In the genomic region with DNA sequence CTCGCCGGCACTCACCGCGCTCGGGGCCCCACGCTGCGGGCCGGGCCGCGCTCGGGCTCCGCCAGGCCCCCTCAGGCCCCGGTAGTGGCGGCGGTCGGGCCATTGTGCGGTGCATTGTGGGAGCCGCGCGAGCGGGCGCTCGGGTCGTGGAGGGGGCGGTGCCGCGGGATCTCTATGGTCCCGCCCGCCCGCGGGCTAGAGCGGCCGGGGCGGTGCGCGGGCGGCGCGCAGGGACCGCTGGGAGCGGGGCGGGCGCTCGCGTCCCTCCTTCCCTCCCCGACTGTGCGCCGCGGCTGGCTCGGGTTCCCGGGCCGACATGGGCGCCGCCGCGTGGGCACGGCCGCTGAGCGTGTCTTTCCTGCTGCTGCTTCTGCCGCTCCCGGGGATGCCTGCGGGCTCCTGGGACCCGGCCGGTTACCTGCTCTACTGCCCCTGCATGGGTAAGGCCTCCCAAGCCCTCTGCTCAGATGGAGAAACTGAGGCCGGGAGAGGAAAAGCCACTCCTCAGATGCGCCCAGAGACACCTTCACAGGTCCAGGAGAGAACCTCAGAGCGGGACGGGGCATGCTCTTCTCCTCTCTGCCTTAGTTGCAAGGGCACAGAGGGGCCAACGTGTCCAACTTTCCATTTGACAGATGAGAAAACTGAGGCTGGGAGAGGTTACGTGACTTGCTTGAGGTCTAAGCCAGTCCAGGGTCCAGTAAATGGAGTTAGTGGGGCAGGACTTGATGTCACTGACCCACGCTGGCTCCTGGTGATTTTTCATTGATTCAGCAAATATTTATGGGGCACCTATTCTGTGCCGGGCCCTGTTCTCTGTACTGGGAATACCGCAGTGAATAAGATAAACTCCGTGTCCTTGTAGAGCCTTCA, we compare ENCODE assay signal across 8 cellular contexts.
DNase-seq lines count a peak whose midpoint lies in the region; ATAC-seq and TF ChIP-seq lines count a peak whose summit lies in the region.

A gene with protein sequence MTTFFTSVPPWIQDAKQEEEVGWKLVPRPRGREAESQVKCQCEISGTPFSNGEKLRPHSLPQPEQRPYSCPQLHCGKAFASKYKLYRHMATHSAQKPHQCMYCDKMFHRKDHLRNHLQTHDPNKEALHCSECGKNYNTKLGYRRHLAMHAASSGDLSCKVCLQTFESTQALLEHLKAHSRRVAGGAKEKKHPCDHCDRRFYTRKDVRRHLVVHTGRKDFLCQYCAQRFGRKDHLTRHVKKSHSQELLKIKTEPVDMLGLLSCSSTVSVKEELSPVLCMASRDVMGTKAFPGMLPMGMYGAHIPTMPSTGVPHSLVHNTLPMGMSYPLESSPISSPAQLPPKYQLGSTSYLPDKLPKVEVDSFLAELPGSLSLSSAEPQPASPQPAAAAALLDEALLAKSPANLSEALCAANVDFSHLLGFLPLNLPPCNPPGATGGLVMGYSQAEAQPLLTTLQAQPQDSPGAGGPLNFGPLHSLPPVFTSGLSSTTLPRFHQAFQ (minus strand): TSS at position 118 of the 873 bp plus-strand sequence. CDS start 5,565 bp downstream, outside the sequence.
A gene (plus strand): TSS at position 255 of the 873 bp plus-strand sequence. CDS start 62 bp downstream, at position 317.

- no peaks in the 10 kb centered on the region for H3K9me3 ChIP-seq in HUES48 (ENCODE audit: control insufficient read depth, insufficient read depth, low read length)
- H3K9me3 ChIP-seq in OCI-LY3 (ENCODE audit: insufficient read depth, low read length): no peaks in the 10 kb centered on the region
- H3K9me3 ChIP-seq in mucosa of rectum (ENCODE audit: control insufficient read depth in 2 of 2, low read length in 2 of 2): no peaks in the 10 kb centered on the region

- H3K36me3 ChIP-seq in HUES48 (ENCODE audit: control insufficient read depth, insufficient read depth, low read length): peaks cover 44% of the 10 kb centered on the region
- peaks cover 46% of the 10 kb centered on the region for H3K36me3 ChIP-seq in OCI-LY3 (replicated peaks; ENCODE audit: low read depth, low read length)
- H3K36me3 ChIP-seq in mucosa of rectum (ENCODE audit: control insufficient read depth in 2 of 2, insufficient read depth in 2 of 2, low read length in 2 of 2): peaks cover 10 to 35% of the 10 kb centered on the region in 2 donors

- H4K20me1 ChIP-seq in OCI-LY3 (ENCODE audit: insufficient read depth, low read length): peaks cover 33% of the 10 kb centered on the region

- H3K4me2 ChIP-seq in OCI-LY3 (ENCODE audit: low read length): peak within 1 kb of the TSS; percentile 96

- H3K4me3 ChIP-seq in HUES48 (ENCODE audit: low read depth, low read length) (peak within 1 kb of the TSS; percentile 97), OCI-LY3 (ENCODE audit: low read length) (peak within 1 kb of the TSS; percentile 94), mucosa of rectum (ENCODE audit: low read length in 2 of 2) (peak within 1 kb of the TSS; percentile 92 to 99)

- peak; percentile 39 for DNase-seq in DMS114 treated with DMSO at 0.1 percent for 48 hours (lab: John Stamatoyannopoulos, UW; ENCODE audit: unreplicated experiment)
- DNase-seq in activated T-cell treated with anti-CD3 and anti-CD28 coated beads for 1 hour (ENCODE audit: low read depth): peak; percentile 85
- no peak for DNase-seq in epithelial cell of prostate (ENCODE audit: low read depth, low spot score)
- DNase-seq in stimulated activated CD8-positive, alpha-beta memory T cell treated with anti-CD3 and anti-CD28 coated beads, Interleukin-4, amount 100 ng/mL, for 4 hours (ENCODE audit: low read depth in 2 of 2, low spot score in 1 of 2): peak; percentile 71 to 75

- TF ChIP-seq CTCF in OCI-LY3 (IDR thresholded peaks at IDR 0.05; ENCODE audit: low read depth, low read length): peak; percentile 50

- H2AFZ ChIP-seq in OCI-LY3 (ENCODE audit: low read depth, low read length): peak within 1 kb of the TSS; percentile 58

- H3K79me2 ChIP-seq in OCI-LY3 (ENCODE audit: low read length): peaks cover 86% of the 10 kb centered on the region

- H3K27me3 ChIP-seq in HUES48 (ENCODE audit: control insufficient read depth, insufficient read depth, low read length): no peaks in the 10 kb centered on the region
- no peaks in the 10 kb centered on the region for H3K27me3 ChIP-seq in OCI-LY3 (ENCODE audit: low read depth, low read length)
- H3K27me3 ChIP-seq in mucosa of rectum (ENCODE audit: control insufficient read depth in 2 of 2, insufficient read depth in 2 of 2, low read length in 2 of 2): no peaks in the 10 kb centered on the region

- H3K4me1 ChIP-seq in HUES48 (ENCODE audit: control insufficient read depth, insufficient read depth, low read length): peaks cover 36% of the 10 kb centered on the region
- H3K4me1 ChIP-seq in OCI-LY3 (ENCODE audit: low read length): peaks cover 27% of the 10 kb centered on the region
- peaks cover 56% of the 10 kb centered on the region in 2 donors for H3K4me1 ChIP-seq in mucosa of rectum (ENCODE audit: control insufficient read depth in 2 of 2, insufficient read depth in 2 of 2, low read length in 2 of 2)

- peak; percentile 90 for ATAC-seq in GM21423 (IDR thresholded peaks at IDR 0.05; ENCODE audit: unreplicated experiment)

- H3K9ac ChIP-seq in HUES48 (ENCODE audit: low read depth, low read length): peak within 1 kb of the TSS; percentile 85
- peak within 1 kb of the TSS; percentile 97 for H3K9ac ChIP-seq in OCI-LY3 (ENCODE audit: low read length)
- H3K9ac ChIP-seq in mucosa of rectum (ENCODE audit: low read depth in 1 of 2, low read length in 2 of 2): peak within 1 kb of the TSS; percentile 99

- H3K27ac ChIP-seq in HUES48 (ENCODE audit: low read depth, low read length) (peak within 1 kb of the TSS; percentile 66), OCI-LY3 (ENCODE audit: low read length) (peak within 1 kb of the TSS; percentile 51), epithelial cell of prostate (peak within 1 kb of the TSS; percentile 98), mucosa of rectum (ENCODE audit: low read depth in 2 of 2, low read length in 2 of 2) (peak within 1 kb of the TSS; percentile 81 to 83)
